26 cellular contexts compared by ENCODE assay signal in the genomic region with DNA sequence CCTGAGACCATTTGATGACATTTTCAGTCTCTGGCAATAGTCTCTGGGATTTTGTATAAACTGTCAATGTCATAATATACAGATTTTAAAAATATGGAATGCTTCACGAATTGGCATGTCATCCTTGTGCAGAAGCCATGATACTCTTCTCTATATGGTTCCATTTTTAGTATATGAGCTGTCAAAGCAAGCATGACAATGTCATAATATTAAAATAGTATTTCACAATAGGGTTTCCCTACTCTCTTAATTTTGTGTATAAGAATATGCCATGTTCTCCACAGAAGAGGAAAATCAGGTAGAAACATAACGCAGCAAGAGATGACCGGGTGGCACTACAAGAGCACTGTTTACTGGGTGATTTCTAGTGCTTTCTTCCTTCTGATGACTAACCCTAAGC. TPM values are rescaled to one million over a fixed set of nuclear protein-coding genes. Genes with fewer than 3 reads are reported as not detected.
A peak's percentile ranks its signal among the peaks of the same experiment; 100 is the strongest.
DNase-seq lines count a peak whose midpoint lies in the region; ATAC-seq and TF ChIP-seq lines count a peak whose summit lies in the region.
"Had no signal": no experiment of that assay in that cellular context is flagged by ENCODE, and none has a peak within 500 bp of the region (broad histone marks: within the 10 kb centered on the region; RNA-seq: fewer than 3 reads in every experiment).

No MANE protein-coding gene starts in this region.

- no peak for TF ChIP-seq RAD21 in IMR-90 (IDR thresholded peaks at IDR 0.05; ENCODE audit: low read length)

- H3K9me2 ChIP-seq in DOHH2 (replicated peaks; ENCODE audit: control insufficient read depth, low read length), result no peaks in the 10 kb centered on the region

- no peak overlapping the region for H2AFZ ChIP-seq in IMR-90 (replicated peaks; ENCODE audit: low read length, poor library complexity)

- H3K4me3 ChIP-seq in DOHH2 (ENCODE audit: low read length) (0 out of 2 replicates have a peak overlapping the region, but pooled peaks have one; percentile 9), IMR-90 (ENCODE audit: insufficient read depth, low read depth, low read length) (no peak overlapping the region)
- H3K4me3 ChIP-seq: GM12878, Peyer's patch had no signal

- H3K9me3 Mint-ChIP-seq in activated B cell treated with CpG ODN at 0.5 μM for 24 hours, result no peaks in the 10 kb centered on the region
- H3K9me3 Mint-ChIP-seq in stimulated activated naive B cell treated with anti-CD40 and anti-IgM and Interleukin-4, amounts not matched to agents 10 μg/mL and 1 μg/mL and 100 μg/mL, for 72 hours, result no peaks in the 10 kb centered on the region
- no peaks in the 10 kb centered on the region for H3K9me3 Mint-ChIP-seq in MCF 10A (ENCODE audit: unreplicated experiment)
- no peaks in the 10 kb centered on the region for H3K9me3 Mint-ChIP-seq in Calu3 (ENCODE audit: low read depth, unreplicated experiment)
- H3K9me3 Mint-ChIP-seq: CD4-positive, alpha-beta memory T cell had no signal

- no peak overlapping the region for H3K14ac ChIP-seq in IMR-90 (replicated peaks; ENCODE audit: low read depth, low read length)

- H3K4me1 Mint-ChIP-seq in activated B cell treated with CpG ODN at 0.5 μM for 24 hours (peaks cover 56% of the 10 kb centered on the region), MCF 10A (ENCODE audit: insufficient read depth, unreplicated experiment) (no peaks in the 10 kb centered on the region), Calu3 (ENCODE audit: low read depth, unreplicated experiment) (peaks cover 8% of the 10 kb centered on the region)
- H3K4me1 Mint-ChIP-seq in stimulated activated naive B cell treated with anti-CD40 and anti-IgM and Interleukin-4, amounts not matched to agents 10 μg/mL and 1 μg/mL and 100 μg/mL, for 72 hours, result peaks cover 31 to 63% of the 10 kb centered on the region in 2 donors

- H3K27ac ChIP-seq in DOHH2 (ENCODE audit: low read depth, low read length) (peak overlapping the region; percentile 57), IMR-90 (ENCODE audit: insufficient read depth, low read length) (no peak overlapping the region)
- H3K27ac ChIP-seq: Peyer's patch had no signal

- H3K4me3 Mint-ChIP-seq in activated B cell treated with CpG ODN at 0.5 μM for 24 hours (no peak overlapping the region), MCF 10A (ENCODE audit: unreplicated experiment) (no peak overlapping the region), Calu3 (ENCODE audit: low read depth, unreplicated experiment) (no peak overlapping the region)
- no peak overlapping the region for H3K4me3 Mint-ChIP-seq in stimulated activated naive B cell treated with anti-CD40 and anti-IgM and Interleukin-4, amounts not matched to agents 10 μg/mL and 1 μg/mL and 100 μg/mL, for 72 hours
- H3K4me3 Mint-ChIP-seq: CD4-positive, alpha-beta memory T cell had no signal

- H3K36me3 ChIP-seq in DOHH2 (ENCODE audit: control insufficient read depth, low read length), result no peaks in the 10 kb centered on the region
- H3K36me3 ChIP-seq in IMR-90 (ENCODE audit: control insufficient read depth, insufficient read depth, low read length), result no peaks in the 10 kb centered on the region
- H3K36me3 ChIP-seq: Peyer's patch had no signal

- H2BK120ac ChIP-seq in IMR-90 (ENCODE audit: low read depth, low read length), result no peak overlapping the region

- H3K9me1 ChIP-seq in IMR-90 (ENCODE audit: insufficient read depth, low read length), result no peaks in the 10 kb centered on the region

- H3K56ac ChIP-seq in IMR-90 (ENCODE audit: extremely low read depth, insufficient read depth, low read length), result no peak overlapping the region

- H3K9me3 ChIP-seq in DOHH2 (ENCODE audit: control insufficient read depth, insufficient read depth, low read length) (no peaks in the 10 kb centered on the region), IMR-90 (ENCODE audit: control insufficient read depth, insufficient read depth, low read length) (no peaks in the 10 kb centered on the region)
- H3K9me3 ChIP-seq: Peyer's patch had no signal

- CTCF ChIA-PET in IMR-90 (lab: Yijun Ruan, JAX) (interaction anchor here (0.5 to 1.7 kb wide), 2 partner anchors 17 to 25 kb away, joined by 3 to 10 read pairs; no protein-coding TSS in a partner anchor), activated B cell treated with CpG ODN at 0.5 μM for 24 hours (lab: Charles Lee) (interaction anchor here (0.7 to 11.7 kb wide), 7 partner anchors 10 to 116 kb away, joined by 3 to 251 read pairs (median 6); no protein-coding TSS in a partner anchor), MCF 10A (lab: Yijun Ruan, JAX) (interaction anchor here (0.6 to 7.4 kb wide), 13 partner anchors 9 to 241 kb away, joined by 3 to 93 read pairs (median 5); a partner anchor contains a TSS), Calu3 (lab: Charles Lee) (no interaction called here)

- H3K9ac ChIP-seq in IMR-90 (ENCODE audit: low read depth, low read length), result no peak overlapping the region

- TF ChIP-seq CTCF in DOHH2 (IDR thresholded peaks at IDR 0.05; ENCODE audit: low read depth, low read length, poor library complexity, severe bottlenecking) (no peak), IMR-90 (conservative IDR thresholded peaks at IDR 0.05; ENCODE audit: low read depth, low read length) (no peak), activated B cell treated with CpG ODN at 0.5 μM for 24 hours (IDR thresholded peaks at IDR 0.05) (no peak), MCF 10A (IDR thresholded peaks at IDR 0.05; ENCODE audit: unreplicated experiment) (no peak), Calu3 (IDR thresholded peaks at IDR 0.05; ENCODE audit: unreplicated experiment) (no peak)

- in situ Hi-C loops in IMR-90 (cut with MboI; ENCODE audit: low sequenced_read_pairs), result no loop called here

- no peak overlapping the region for H3K18ac ChIP-seq in IMR-90 (ENCODE audit: low read depth, low read length)

- no peak overlapping the region for H3K23ac ChIP-seq in IMR-90 (ENCODE audit: low read depth, low read length)

- dilution Hi-C loops in IMR-90 (cut with HindIII; ENCODE audit: low sequenced_read_pairs, unreplicated experiment), result no loop called here

- no CpG with 5 or more reads among the region's 3 CpGs for WGBS in IMR-90 (ENCODE audit: extremely low coverage in 2 of 2, insufficient read length in 1 of 2), 2 experiments

- H3K27me3 ChIP-seq in DOHH2 (ENCODE audit: control insufficient read depth, low read length), result no peaks in the 10 kb centered on the region
- peaks cover 19% of the 10 kb centered on the region for H3K27me3 ChIP-seq in IMR-90 (ENCODE audit: control insufficient read depth, insufficient read depth, low read length)
- H3K27me3 ChIP-seq: Peyer's patch had no signal

- H2AK9ac ChIP-seq in IMR-90 (replicated peaks; ENCODE audit: low read depth, low read length, poor library complexity), result no peak overlapping the region

- intact Hi-C loops in IMR-90 (cut with micrococcal nuclease), result loop anchor here (2.0 kb wide), 1 partner anchor 53 kb away; no protein-coding TSS in a partner anchor
- intact Hi-C loops in activated B cell treated with CpG ODN at 0.5 μM for 24 hours (cut with micrococcal nuclease), result no loop called here
- intact Hi-C loops in MCF 10A (cut with micrococcal nuclease), result no loop called here
- intact Hi-C loops in Calu3 (cut with micrococcal nuclease; ENCODE audit: unreplicated experiment), result loop anchor here (2.0 kb wide), 1 partner anchor 93 kb away; no protein-coding TSS in a partner anchor

- H4K20me1 ChIP-seq in DOHH2 (ENCODE audit: control insufficient read depth, insufficient read depth, low read depth, low read length) (no peaks in the 10 kb centered on the region), IMR-90 (ENCODE audit: insufficient read depth, low read length) (no peaks in the 10 kb centered on the region)

- no peak overlapping the region for H2BK15ac ChIP-seq in IMR-90 (ENCODE audit: low read depth, low read length)

- H3K36me3 Mint-ChIP-seq in activated B cell treated with CpG ODN at 0.5 μM for 24 hours (ENCODE audit: low read depth) (no peaks in the 10 kb centered on the region), MCF 10A (ENCODE audit: insufficient read depth, unreplicated experiment) (no peaks in the 10 kb centered on the region), Calu3 (ENCODE audit: insufficient read depth, unreplicated experiment) (no peaks in the 10 kb centered on the region)
- no peaks in the 10 kb centered on the region for H3K36me3 Mint-ChIP-seq in stimulated activated naive B cell treated with anti-CD40 and anti-IgM and Interleukin-4, amounts not matched to agents 10 μg/mL and 1 μg/mL and 100 μg/mL, for 72 hours
- H3K36me3 Mint-ChIP-seq: CD4-positive, alpha-beta memory T cell had no signal

- H3K4ac ChIP-seq in IMR-90 (ENCODE audit: low read depth, low read length), result no peak overlapping the region

- no peak overlapping the region for H2BK20ac ChIP-seq in IMR-90 (ENCODE audit: low read depth, low read length)

- peak overlapping the region; percentile 8 for H3K27ac Mint-ChIP-seq in activated B cell treated with CpG ODN at 0.5 μM for 24 hours
- peak overlapping the region; percentile 38 for H3K27ac Mint-ChIP-seq in stimulated activated naive B cell treated with anti-CD40 and anti-IgM and Interleukin-4, amounts not matched to agents 10 μg/mL and 1 μg/mL and 100 μg/mL, for 72 hours
- H3K27ac Mint-ChIP-seq in MCF 10A (ENCODE audit: low read depth, unreplicated experiment), result no peak overlapping the region
- no peak overlapping the region for H3K27ac Mint-ChIP-seq in Calu3 (ENCODE audit: unreplicated experiment)

- H3K27me3 Mint-ChIP-seq in activated B cell treated with CpG ODN at 0.5 μM for 24 hours (no peaks in the 10 kb centered on the region), MCF 10A (ENCODE audit: insufficient read depth, unreplicated experiment) (no peaks in the 10 kb centered on the region), Calu3 (ENCODE audit: unreplicated experiment) (no peaks in the 10 kb centered on the region)
- H3K27me3 Mint-ChIP-seq in stimulated activated naive B cell treated with anti-CD40 and anti-IgM and Interleukin-4, amounts not matched to agents 10 μg/mL and 1 μg/mL and 100 μg/mL, for 72 hours, result no peaks in the 10 kb centered on the region
- H3K27me3 Mint-ChIP-seq: CD4-positive, alpha-beta memory T cell had no signal

- H4K91ac ChIP-seq in IMR-90 (ENCODE audit: insufficient read depth, low read depth, low read length), result no peak overlapping the region

- no peak overlapping the region for H4K8ac ChIP-seq in IMR-90 (ENCODE audit: low read depth in 2 of 2, low read length in 2 of 2)

- no peak overlapping the region for H2AK5ac ChIP-seq in IMR-90 (ENCODE audit: low read depth, low read length)

- H3K4me2 ChIP-seq in DOHH2 (ENCODE audit: low read length) (peak overlapping the region; percentile 60), IMR-90 (ENCODE audit: low read depth, low read length) (no peak overlapping the region)

- TF ChIP-seq POLR2A in IMR-90 (IDR thresholded peaks at IDR 0.05; ENCODE audit: low read depth, low read length), result no peak

- BruUV-seq in IMR-90 (replicated peaks; lab: Mats Ljungman, UMichigan) (no TSS peak), MCF 10A (replicated peaks; lab: Mats Ljungman, UMichigan) (no TSS peak), Calu3 (replicated peaks; lab: Mats Ljungman, UMichigan) (no TSS peak)

- peaks cover 40% of the 10 kb centered on the region for H3F3A ChIP-seq in DOHH2 (ENCODE audit: control insufficient read depth, insufficient read depth)

- ATAC-seq in IMR-90 (ENCODE audit: low read depth), result no peak
- no peak for ATAC-seq in activated B cell treated with CpG ODN at 0.5 μM for 24 hours (ENCODE audit: low read depth)
- ATAC-seq in stimulated activated naive B cell treated with anti-CD40 and anti-IgM and Interleukin-4, amounts not matched to agents 10 μg/mL and 1 μg/mL and 100 μg/mL, for 72 hours (replicated peaks), result no peak
- ATAC-seq: GM12878 had no signal

- POLR2A ChIA-PET in IMR-90 (lab: Charles Lee; ENCODE audit: unreplicated experiment), result no interaction called here
- POLR2A ChIA-PET in activated B cell treated with CpG ODN at 0.5 μM for 24 hours (lab: Charles Lee), result interaction anchor here (1.7 to 10.0 kb wide), 3 partner anchors 7 to 25 kb away, joined by 6 to 375 read pairs (median 9); a partner anchor contains a TSS
- POLR2A ChIA-PET in MCF 10A (lab: Yijun Ruan, JAX), result interaction anchor here (2.7 kb wide), 1 partner anchor 8 kb away, joined by 14 read pairs; a partner anchor contains a TSS

- DNase-seq in IMR-90 (no peak), activated B cell treated with CpG ODN at 0.5 μM for 24 hours (no peak), MCF 10A (ENCODE audit: unreplicated experiment) (no peak), Calu3 (no peak), HT-29 (ENCODE audit: low spot score) (no peak)
- DNase-seq in stimulated activated naive B cell treated with anti-CD40 and anti-IgM and Interleukin-4, amounts not matched to agents 10 μg/mL and 1 μg/mL and 100 μg/mL, for 72 hours, result no peak
- DNase-seq: C1 segment of cervical spinal cord; CD4-positive, alpha-beta memory T cell; COR-L47; EL; GDM1; GOT3; HCEC 1CT; Kasumi-1; NCI-H1048; NCI-H1417; NCI-H1694; NCI-H2029 treated with DMSO at 0.1 percent for 48 hours; NCI-H446 treated with DMSO at 0.1 percent for 48 hours; NCI-H526; NCI-H82; NK-92 treated with Interleukin-12 subunit alpha and Interleukin-12 subunit beta, amount 100 ng/mL, for 24 hours; Peyer's patch; SHP77 treated with DMSO at 0.1 percent for 48 hours had no signal

- no peaks in the 10 kb centered on the region for H3K79me1 ChIP-seq in IMR-90 (ENCODE audit: low read depth in 1 of 2, low read length in 2 of 2)

- H3K79me2 ChIP-seq in DOHH2 (ENCODE audit: control insufficient read depth, low read length), result no peaks in the 10 kb centered on the region

- H4K5ac ChIP-seq in IMR-90 (ENCODE audit: low read depth, low read length), result no peak overlapping the region

- no peak overlapping the region for H2BK5ac ChIP-seq in IMR-90 (ENCODE audit: low read depth, low read length, poor library complexity, severe bottlenecking)

- H3K4me1 ChIP-seq in DOHH2 (ENCODE audit: control insufficient read depth, low read length) (peaks cover 98% of the 10 kb centered on the region), IMR-90 (ENCODE audit: control insufficient read depth, insufficient read depth, low read length) (peaks cover 1% of the 10 kb centered on the region; the same call in 1 of the 2 replicates)

RNA-seq across cellular contexts. Expression of a gene that starts 8.3 kb away (rescaled TPM):
- total RNA-seq in IMR-90 (2012; rRNA removed) (4.7 and 7.5 TPM in 2 replicates), activated B cell treated with CpG ODN at 0.5 μM for 24 hours (16.0 and 16.7 TPM in 2 replicates), MCF 10A (2022) (3.8 and 4.9 TPM in 2 replicates), Calu3 (2022) (4.2 and 4.9 TPM in 2 replicates)
- 4.5 and 5.7 TPM in 2 replicates for polyA plus RNA-seq in IMR-90 (2012; rRNA removed)
- polyA plus RNA-seq in IMR-90 (2012; cell fraction: cytosol; rRNA removed), result 1.0 and 1.4 TPM in 2 replicates
- 0.16 and 2.9 TPM in 2 replicates for polyA plus RNA-seq in IMR-90 (2012; cell fraction: nucleus; rRNA removed; ENCODE audit: low replicate concordance)
- total RNA-seq in HT-29 (2014; rRNA removed; shearing (Covaris generic)), result 0.38 and 0.97 TPM in 2 replicates

Comparison
In these comparisons a context has a peak if more than half of its experiments do, and no peak if none do; other contexts are left out.
1. H3K27ac Mint-ChIP-seq: peak in activated B cell treated with CpG ODN at 0.5 μM for 24 hours (single experiment) and stimulated activated naive B cell treated with anti-CD40 and anti-IgM and Interleukin-4, amounts not matched to agents 10 μg/mL and 1 μg/mL and 100 μg/mL, for 72 hours (single experiment); none in MCF 10A (single experiment) and Calu3 (single experiment).
2. intact Hi-C loops: an anchor here in IMR-90 (2.0 kb wide) and Calu3 (2.0 kb wide); none called in activated B cell treated with CpG ODN at 0.5 μM for 24 hours and MCF 10A.